Comparison of ENCODE assay signal across 8 cellular contexts in the genomic region with DNA sequence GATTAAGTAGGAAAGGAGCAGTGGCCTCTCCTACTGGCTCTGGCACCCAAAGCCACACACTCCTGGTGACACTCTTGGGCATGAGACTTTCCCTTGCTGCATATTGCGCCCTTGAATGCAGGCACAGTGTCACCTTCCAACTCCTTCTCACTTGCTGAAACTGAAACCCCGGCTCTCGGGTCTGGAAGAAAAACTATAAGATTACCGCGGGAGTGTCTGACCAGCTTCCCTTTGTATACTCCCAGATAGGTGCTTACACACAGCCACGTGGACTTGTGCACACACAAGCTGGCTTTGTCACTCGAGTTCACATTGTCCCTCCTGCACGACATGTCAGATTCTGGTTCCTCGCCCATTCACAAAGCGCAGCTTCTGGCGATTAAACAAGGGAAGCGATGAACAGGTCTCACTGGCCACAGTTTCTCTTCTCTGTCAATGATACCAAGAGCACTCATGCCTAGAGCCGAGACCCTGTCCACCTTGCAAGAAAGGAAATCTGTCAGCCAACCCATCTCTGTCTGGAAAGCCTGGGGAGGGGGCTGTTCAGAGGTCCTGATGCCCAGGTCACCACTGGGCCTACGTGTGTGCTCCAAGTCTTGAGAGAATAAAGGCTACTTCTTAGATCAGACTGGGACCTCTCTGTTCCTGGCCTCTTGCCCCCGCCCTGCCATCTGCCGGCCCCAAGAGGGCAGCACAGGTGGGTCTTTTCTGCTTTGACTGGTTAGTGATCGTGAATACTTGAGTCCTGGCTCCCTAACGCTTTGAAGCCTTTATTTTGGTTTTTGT.
DNase-seq lines count a peak whose midpoint lies in the region; ATAC-seq and TF ChIP-seq lines count a peak whose summit lies in the region.

No MANE protein-coding gene starts in this region.

- POLR2A ChIA-PET in naive thymus-derived CD4-positive, alpha-beta T cell (lab: Charles Lee): interaction anchor here (1.3 kb wide), 1 partner anchor 17 kb away, joined by 4 read pairs; no protein-coding TSS in a partner anchor

- H3K9me3 ChIP-seq in naive thymus-derived CD4-positive, alpha-beta T cell (ENCODE audit: control insufficient read depth in 2 of 3, low read length in 3 of 3): no peaks in the 10 kb centered on the region

- H3K36me3 ChIP-seq in naive thymus-derived CD4-positive, alpha-beta T cell (ENCODE audit: control insufficient read depth in 2 of 3, insufficient read depth in 3 of 3, low read length in 3 of 3): no peaks in the 10 kb centered on the region

- DNase-seq in AG09309 (ENCODE audit: low read depth) (no peak), GM19240 (ENCODE audit: insufficient read length, low spot score) (peak; percentile 57), NCI-H2227 treated with DMSO at 0.1 percent for 48 hours (lab: John Stamatoyannopoulos, UW) (peak; percentile 51), dermis blood vessel endothelial cell (peak; percentile 65), T1000 (lab: John Stamatoyannopoulos, UW) (no peak)
- peak; percentile 47 for DNase-seq in activated CD4-positive, CD25-positive, alpha-beta regulatory T cell treated with anti-CD3 and anti-CD28 coated beads, Interleukin-2, amount 50 U/mL, for 72 hours
- DNase-seq in naive thymus-derived CD4-positive, alpha-beta T cell: peak in 6 of 9 donors; percentile 26 to 47 (median 40)

- H3K27ac Mint-ChIP-seq in naive thymus-derived CD4-positive, alpha-beta T cell: no peak overlapping the region

- peak; percentile 60 for TF ChIP-seq CTCF in AG09309 (IDR thresholded peaks at IDR 0.05; ENCODE audit: control insufficient read depth, insufficient read depth, low read depth, low read length, missing control alignments)

- CTCF ChIA-PET in naive thymus-derived CD4-positive, alpha-beta T cell (lab: Charles Lee): interaction anchor here (0.6 kb wide), 1 partner anchor 20 kb away, joined by 3 read pairs; no protein-coding TSS in a partner anchor

- H3K27me3 ChIP-seq in naive thymus-derived CD4-positive, alpha-beta T cell (ENCODE audit: control insufficient read depth in 2 of 2, insufficient read depth in 2 of 2, low read length in 2 of 2): peaks cover 0 to 5% of the 10 kb centered on the region in 2 donors

- no peak overlapping the region for H3K27ac ChIP-seq in naive thymus-derived CD4-positive, alpha-beta T cell (ENCODE audit: low read depth, low read length)

- intact Hi-C loops in naive thymus-derived CD4-positive, alpha-beta T cell (cut with micrococcal nuclease): loop anchor here (1.0 to 2.0 kb wide), 5 partner anchors 16 to 340 kb away; no protein-coding TSS in a partner anchor

- peaks cover 0 to 5% (median 0%) of the 10 kb centered on the region in 7 donors for H3K4me1 Mint-ChIP-seq in naive thymus-derived CD4-positive, alpha-beta T cell

- peaks cover 0 to 3% (median 0%) of the 10 kb centered on the region in 11 donors for H3K9me3 Mint-ChIP-seq in naive thymus-derived CD4-positive, alpha-beta T cell

- H3K4me3 Mint-ChIP-seq in naive thymus-derived CD4-positive, alpha-beta T cell: no peak overlapping the region

- ATAC-seq in naive thymus-derived CD4-positive, alpha-beta T cell: peak; percentile 74
- ATAC-seq in HG03280 (IDR thresholded peaks at IDR 0.05; ENCODE audit: unreplicated experiment): no peak

- no peak overlapping the region for H3K4me3 ChIP-seq in AG09309 (ENCODE audit: control insufficient read depth, low read depth, low read length)
- no peak overlapping the region for H3K4me3 ChIP-seq in naive thymus-derived CD4-positive, alpha-beta T cell (ENCODE audit: low read length)

- peaks cover 32 to 44% (median 42%) of the 10 kb centered on the region in 5 donors for H3K27me3 Mint-ChIP-seq in naive thymus-derived CD4-positive, alpha-beta T cell

- peaks cover 0 to 10% (median 1%) of the 10 kb centered on the region in 5 donors for H3K36me3 Mint-ChIP-seq in naive thymus-derived CD4-positive, alpha-beta T cell

- H3K4me1 ChIP-seq in naive thymus-derived CD4-positive, alpha-beta T cell (ENCODE audit: control insufficient read depth in 2 of 2, insufficient read depth in 2 of 2, low read length in 2 of 2): no peaks in the 10 kb centered on the region

Comparison
In these comparisons a context has a peak if more than half of its experiments do, and no peak if none do; other contexts are left out.
1. DNase-seq: peak in GM19240 (single experiment), NCI-H2227 treated with DMSO at 0.1 percent for 48 hours (single experiment), activated CD4-positive, CD25-positive, alpha-beta regulatory T cell treated with anti-CD3 and anti-CD28 coated beads, Interleukin-2, amount 50 U/mL, for 72 hours (single experiment), dermis blood vessel endothelial cell (single experiment) and naive thymus-derived CD4-positive, alpha-beta T cell (6 of 9); none in AG09309 (single experiment) and T1000 (single experiment).